ENCODE assay signal across 8 cellular contexts in genomic region chr4:7876096-7876993, GRCh38.
DNase-seq lines count a peak whose midpoint lies in the region; ATAC-seq, FAIRE-seq and TF ChIP-seq lines count a peak whose summit lies in the region.

No MANE protein-coding gene starts in this region.

- H3K27me3 ChIP-seq in BE2C: no peaks in the 10 kb centered on the region
- no peaks in the 10 kb centered on the region for H3K27me3 ChIP-seq in astrocyte (ENCODE audit: insufficient read depth, low read length)
- no peaks in the 10 kb centered on the region for H3K27me3 ChIP-seq in HepG2 (ENCODE audit: control insufficient read depth in 1 of 2, insufficient read depth in 2 of 2, low read length in 2 of 2)

- H3K4me2 ChIP-seq in astrocyte (ENCODE audit: low read length) (peak overlapping the region; percentile 74), HepG2 (ENCODE audit: low read depth, low read length) (peak overlapping the region; percentile 20; the same call in 1 of the 2 replicates)

- ATAC-seq in HepG2: peak; percentile 99
- ATAC-seq in GM18861 (IDR thresholded peaks at IDR 0.05; ENCODE audit: unreplicated experiment): no peak
- no peak for ATAC-seq in HG02678 (IDR thresholded peaks at IDR 0.05; ENCODE audit: unreplicated experiment)
- no peak for ATAC-seq in GM19035 (IDR thresholded peaks at IDR 0.05; ENCODE audit: unreplicated experiment)

- TF ChIP-seq CTCF in BE2C (IDR thresholded peaks at IDR 0.05; ENCODE audit: low read depth, low read length): peak; percentile 91
- peak; percentile 37 for TF ChIP-seq CTCF in astrocyte (IDR thresholded peaks at IDR 0.05; ENCODE audit: insufficient read depth, low read depth, low read length)
- peak; percentile 54 for TF ChIP-seq CTCF in HepG2 (CRISPR knock-in tag; IDR thresholded peaks at IDR 0.05)

- H3K9ac ChIP-seq in astrocyte (ENCODE audit: low read length): peak overlapping the region; percentile 59
- no peak overlapping the region for H3K9ac ChIP-seq in HepG2 (ENCODE audit: insufficient read depth, low read depth, low read length)

- H3K36me3 ChIP-seq in BE2C: peaks cover 7% of the 10 kb centered on the region
- peaks cover 7% of the 10 kb centered on the region for H3K36me3 ChIP-seq in astrocyte (ENCODE audit: insufficient read depth, low read length)
- peaks cover 0 to 2% of the 10 kb centered on the region in 2 experiments; a peak in 2 of 5 replicates for H3K36me3 ChIP-seq in HepG2 (replicated peaks in 1 of 2; ENCODE audit: control insufficient read depth in 1 of 2, insufficient read depth in 2 of 2, low read length in 2 of 2)

- peak overlapping the region; percentile 58 for H3K27ac ChIP-seq in astrocyte (ENCODE audit: low read depth, low read length)
- no peak overlapping the region for H3K27ac ChIP-seq in HepG2 (ENCODE audit: extremely low read length, insufficient read depth, low read length)

- CTCF ChIA-PET in HepG2 (lab: Yijun Ruan, JAX; ENCODE audit: low intra/inter-chr PET ratio, low total read pairs): interaction anchor here (0.8 kb wide), 1 partner anchor 110 kb away, joined by 4 read pairs; no protein-coding TSS in a partner anchor

- no peak for TF ChIP-seq POLR2A in HepG2 (IDR thresholded peaks at IDR 0.05; ENCODE audit: insufficient read depth in 1 of 2, low read depth in 2 of 2, low read length in 2 of 2)

- DNase-seq in BE2C: peak; percentile 83
- DNase-seq in RPMI8226: peak; percentile 21
- peak; percentile 74 for DNase-seq in astrocyte (ENCODE audit: low read depth)
- peak; percentile 55 for DNase-seq in HepG2 (ENCODE audit: low spot score)
- DNase-seq in hypothalamus (lab: John Stamatoyannopoulos, UW): no peak

- peak overlapping the region; percentile 47 for H3K4me3 Mint-ChIP-seq in astrocyte (ENCODE audit: unreplicated experiment)

- FAIRE-seq in astrocyte (lab: Jason Lieb, UNC) (peak; percentile 52), HepG2 (lab: Jason Lieb, UNC) (peak; percentile 73)

- peaks cover 3% of the 10 kb centered on the region for H3K9me3 Mint-ChIP-seq in astrocyte (ENCODE audit: unreplicated experiment)

- H3K4me1 Mint-ChIP-seq in astrocyte (ENCODE audit: low read depth, unreplicated experiment): peaks cover 77% of the 10 kb centered on the region

- H4K20me1 ChIP-seq in astrocyte (ENCODE audit: insufficient read depth, low read length): peaks cover 33% of the 10 kb centered on the region
- H4K20me1 ChIP-seq in HepG2 (ENCODE audit: insufficient read depth, low read length): no peaks in the 10 kb centered on the region

- H2AFZ ChIP-seq in astrocyte (ENCODE audit: low read depth, low read length): no peak overlapping the region
- no peak overlapping the region for H2AFZ ChIP-seq in HepG2 (ENCODE audit: low read length)

- POLR2A ChIA-PET in HepG2 (lab: Yijun Ruan, JAX): no interaction called here

- H3K4me3 ChIP-seq in BE2C (ENCODE audit: low read depth, low read length) (peak overlapping the region; percentile 25), astrocyte (ENCODE audit: insufficient read depth, low read depth, low read length) (peak overlapping the region; percentile 13), HepG2 (replicated peaks in 1 of 3; ENCODE audit: insufficient read depth in 1 of 3, low read depth in 2 of 3, low read length in 3 of 3) (no peak overlapping the region)

- H3K36me3 Mint-ChIP-seq in astrocyte (ENCODE audit: low read depth, unreplicated experiment): peaks cover 14% of the 10 kb centered on the region

- H3K9me3 ChIP-seq in BE2C (no peaks in the 10 kb centered on the region), astrocyte (ENCODE audit: insufficient read depth, low read depth, low read length) (no peaks in the 10 kb centered on the region), HepG2 (ENCODE audit: low read length) (no peaks in the 10 kb centered on the region)

- H3K27me3 Mint-ChIP-seq in astrocyte (ENCODE audit: low read depth, unreplicated experiment): no peaks in the 10 kb centered on the region

- BruUV-seq in HepG2 (replicated peaks; lab: Mats Ljungman, UMichigan): no TSS peak

- in situ Hi-C loops in HepG2 (cut with HindIII; ENCODE audit: extremely low pct_ligation_motif_present, low pct_unique_long_range_greater_than_20kb): no loop called here

- intact Hi-C loops in HepG2 (cut with micrococcal nuclease; ENCODE audit: unreplicated experiment): loop anchor here (1.0 to 10.0 kb wide), 2 partner anchors 53 to 108 kb away; no protein-coding TSS in a partner anchor

- peaks cover 47% of the 10 kb centered on the region for H3K4me1 ChIP-seq in BE2C
- peaks cover 65% of the 10 kb centered on the region for H3K4me1 ChIP-seq in astrocyte (ENCODE audit: insufficient read depth, low read length)
- H3K4me1 ChIP-seq in HepG2 (ENCODE audit: insufficient read depth, low read length): peaks cover 31% of the 10 kb centered on the region

- H3K79me2 ChIP-seq in astrocyte (ENCODE audit: insufficient read depth, low read length) (peaks cover 96% of the 10 kb centered on the region), HepG2 (ENCODE audit: insufficient read depth, low read length) (peaks cover 5% of the 10 kb centered on the region)

- TF ChIP-seq RAD21 in HepG2 (CRISPR knock-in tag; IDR thresholded peaks at IDR 0.05): peak; percentile 32; the same call in 1 of the 2 replicates

- 57% methylated on average over 17 of the region's 17 CpGs for WGBS in HepG2 (ENCODE audit: low lambda C conversion rate)

- TF ChIP-seq EP300 in HepG2 (IDR thresholded peaks at IDR 0.05; ENCODE audit: low read depth in 2 of 2, low read length in 2 of 2) (no peak), HepG2 (CRISPR knock-in tag; IDR thresholded peaks at IDR 0.05; ENCODE audit: borderline replicate concordance) (no peak)

- H3K27ac Mint-ChIP-seq in astrocyte (ENCODE audit: unreplicated experiment): peak overlapping the region; percentile 9

TF ChIP-seq in HepG2, 621 proteins besides CTCF, POLR2A, EP300 and RAD21:
- TF ChIP-seq SRY (CRISPR knock-in tag; IDR thresholded peaks at IDR 0.05) (no peak), ZBTB1 (CRISPR knock-in tag; IDR thresholded peaks at IDR 0.05; ENCODE audit: borderline replicate concordance) (no peak), STAT5B (CRISPR knock-in tag; IDR thresholded peaks at IDR 0.05) (no peak), ZBTB26 (CRISPR knock-in tag; IDR thresholded peaks at IDR 0.05; ENCODE audit: borderline replicate concordance) (no peak), SMC3 (IDR thresholded peaks at IDR 0.05; ENCODE audit: low read length) (peak; percentile 42; the same call in 1 of the 2 replicates), STAG1 (CRISPR knock-in tag; IDR thresholded peaks at IDR 0.05) (peak; percentile 44)
- TF ChIP-seq, protein P1, sequence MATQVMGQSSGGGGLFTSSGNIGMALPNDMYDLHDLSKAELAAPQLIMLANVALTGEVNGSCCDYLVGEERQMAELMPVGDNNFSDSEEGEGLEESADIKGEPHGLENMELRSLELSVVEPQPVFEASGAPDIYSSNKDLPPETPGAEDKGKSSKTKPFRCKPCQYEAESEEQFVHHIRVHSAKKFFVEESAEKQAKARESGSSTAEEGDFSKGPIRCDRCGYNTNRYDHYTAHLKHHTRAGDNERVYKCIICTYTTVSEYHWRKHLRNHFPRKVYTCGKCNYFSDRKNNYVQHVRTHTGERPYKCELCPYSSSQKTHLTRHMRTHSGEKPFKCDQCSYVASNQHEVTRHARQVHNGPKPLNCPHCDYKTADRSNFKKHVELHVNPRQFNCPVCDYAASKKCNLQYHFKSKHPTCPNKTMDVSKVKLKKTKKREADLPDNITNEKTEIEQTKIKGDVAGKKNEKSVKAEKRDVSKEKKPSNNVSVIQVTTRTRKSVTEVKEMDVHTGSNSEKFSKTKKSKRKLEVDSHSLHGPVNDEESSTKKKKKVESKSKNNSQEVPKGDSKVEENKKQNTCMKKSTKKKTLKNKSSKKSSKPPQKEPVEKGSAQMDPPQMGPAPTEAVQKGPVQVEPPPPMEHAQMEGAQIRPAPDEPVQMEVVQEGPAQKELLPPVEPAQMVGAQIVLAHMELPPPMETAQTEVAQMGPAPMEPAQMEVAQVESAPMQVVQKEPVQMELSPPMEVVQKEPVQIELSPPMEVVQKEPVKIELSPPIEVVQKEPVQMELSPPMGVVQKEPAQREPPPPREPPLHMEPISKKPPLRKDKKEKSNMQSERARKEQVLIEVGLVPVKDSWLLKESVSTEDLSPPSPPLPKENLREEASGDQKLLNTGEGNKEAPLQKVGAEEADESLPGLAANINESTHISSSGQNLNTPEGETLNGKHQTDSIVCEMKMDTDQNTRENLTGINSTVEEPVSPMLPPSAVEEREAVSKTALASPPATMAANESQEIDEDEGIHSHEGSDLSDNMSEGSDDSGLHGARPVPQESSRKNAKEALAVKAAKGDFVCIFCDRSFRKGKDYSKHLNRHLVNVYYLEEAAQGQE (IDR thresholded peaks at IDR 0.05; ENCODE audit: borderline replicate concordance in 1 of 2, low read depth in 1 of 2, low read length in 2 of 2): peak in 1 of 2 experiments; percentile 50; a peak in 2 of 4 replicates

Comparison
In these comparisons a context has a peak if more than half of its experiments do, and no peak if none do; other contexts are left out.
1. DNase-seq: peak in BE2C (single experiment), RPMI8226 (single experiment), astrocyte (single experiment) and HepG2 (single experiment); none in hypothalamus (0 of 51).
2. H3K4me3 ChIP-seq: peak in BE2C (single experiment) and astrocyte (single experiment); none in HepG2 (0 of 3).
3. CTCF ChIP-seq: peak in every context shown above with its lines; median percentile 91 in BE2C; 54 in HepG2; 37 in astrocyte.